Comparison of ENCODE assay signal across 24 cellular contexts in the genomic region with DNA sequence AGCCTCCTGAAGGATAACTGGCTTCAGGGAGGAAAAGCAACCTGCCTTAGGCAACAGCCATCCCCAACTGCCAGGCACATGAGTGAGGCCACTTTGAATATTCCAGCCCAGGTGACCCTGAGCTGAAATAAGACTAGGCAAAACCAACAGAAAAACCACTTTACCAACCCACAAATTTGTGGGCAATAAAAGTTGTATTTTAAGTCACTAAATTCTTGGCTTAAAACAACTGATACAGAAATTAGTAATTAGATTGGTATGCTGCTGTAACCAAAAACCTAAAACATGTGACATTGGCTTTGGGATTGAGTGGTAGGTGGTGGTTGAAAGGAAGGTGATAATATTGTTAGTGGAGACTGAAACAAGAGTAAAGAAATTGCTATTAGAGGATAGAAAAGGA. TPM values are rescaled to one million over a fixed set of nuclear protein-coding genes. Genes with fewer than 3 reads are reported as not detected.
DNase-seq lines count a peak whose midpoint lies in the region; ATAC-seq and TF ChIP-seq lines count a peak whose summit lies in the region.
"Had no signal": no experiment of that assay in that cellular context is flagged by ENCODE, and none has a peak within 500 bp of the region (broad histone marks: within the 10 kb centered on the region; RNA-seq: fewer than 3 reads in every experiment).

No MANE protein-coding gene starts in this region.

- H3K4me1 Mint-ChIP-seq in T-helper 17 cell = no peaks in the 10 kb centered on the region
- H3K4me1 Mint-ChIP-seq: brain; CD4-positive, CD25-positive, alpha-beta regulatory T cell had no signal

- DNase-seq in ACHN (peak; percentile 7), T-helper 17 cell (no peak), iris pigment epithelial cell (ENCODE audit: low read depth) (peak; percentile 51), amniotic stem cell (lab: John Stamatoyannopoulos, UW) (no peak), NCI-H69 (lab: John Stamatoyannopoulos, UW) (no peak), NCI-H146 treated with DMSO at 0.1 percent for 48 hours (lab: John Stamatoyannopoulos, UW; ENCODE audit: unreplicated experiment) (no peak)
- DNase-seq: activated CD4-positive, alpha-beta T cell treated with anti-CD3 and anti-CD28 coated beads, Interleukin-2, amount 50 U/mL, for 4 hours; activated naive CD4-positive, alpha-beta T cell; CD4-positive, CD25-positive, alpha-beta regulatory T cell; DMS153; hippocampal formation; KG1; kidney; NCI-H2029 treated with DMSO at 0.1 percent for 48 hours; NCI-H510A; nephron progenitor cell; SHP77 had no signal

- H3K4me3 Mint-ChIP-seq in T-helper 17 cell = no peak overlapping the region
- H3K4me3 Mint-ChIP-seq: brain; CD4-positive, CD25-positive, alpha-beta regulatory T cell; nephron progenitor cell; T-helper 1 cell treated with Interleukin-12 subunit alpha and Interleukin-12 subunit beta and Interleukin-4 antibody, amounts not matched to agents 30 μg/mL and 1 μg/mL, for 36 hours had no signal

- H3K4me3 ChIP-seq in HEK293 (ENCODE audit: low read depth, low read length) = no peak overlapping the region

- H3K36me3 ChIP-seq in HEK293 (ENCODE audit: control insufficient read depth in 2 of 2, insufficient read depth in 1 of 2, low read length in 2 of 2) = no peaks in the 10 kb centered on the region; a peak in 1 of 3 replicates

- ATAC-seq in T-helper 17 cell (no peak), HG03378 (IDR thresholded peaks at IDR 0.05; ENCODE audit: unreplicated experiment) (no peak)
- ATAC-seq: foreskin keratinocyte, HCT116 had no signal

- CTCF ChIA-PET in HEK293 (lab: Yijun Ruan, JAX) = interaction anchor here (0.6 to 0.7 kb wide), 2 partner anchors 17 to 377 kb away, joined by 3 read pairs; no protein-coding TSS in a partner anchor

- no peaks in the 10 kb centered on the region for H3K36me3 Mint-ChIP-seq in T-helper 17 cell (ENCODE audit: low read depth)
- H3K36me3 Mint-ChIP-seq: brain; CD4-positive, CD25-positive, alpha-beta regulatory T cell had no signal

- no peaks in the 10 kb centered on the region for H3K9me3 ChIP-seq in HEK293 (ENCODE audit: control insufficient read depth, insufficient read depth, low read depth, low read length)
- H3K9me3 ChIP-seq in T-helper 17 cell (ENCODE audit: control insufficient read depth, low read length, poor library complexity, severe bottlenecking) = no peaks in the 10 kb centered on the region

- POLR2A ChIA-PET in HEK293 (lab: Yijun Ruan, JAX) = no interaction called here

- in situ Hi-C loops in ACHN (cut with HindIII; ENCODE audit: low pct_ligation_motif_present, low pct_unique_long_range_greater_than_20kb, low sequenced_read_pairs) = no loop called here

- H3K27ac ChIP-seq in HEK293 (ENCODE audit: extremely low read depth, low read depth, low read length) = no peak overlapping the region
- H3K27ac ChIP-seq: foreskin keratinocyte, VCaP had no signal

- H3K4me1 ChIP-seq in HEK293 (ENCODE audit: control insufficient read depth, insufficient read depth, low read length) = peaks cover 3% of the 10 kb centered on the region; the same call in 1 of the 2 replicates
- H3K4me1 ChIP-seq: foreskin keratinocyte had no signal

- H3K27ac Mint-ChIP-seq in T-helper 17 cell = peak overlapping the region; percentile 24
- H3K27ac Mint-ChIP-seq: brain; CD4-positive, CD25-positive, alpha-beta regulatory T cell; nephron progenitor cell; T-helper 1 cell treated with Interleukin-12 subunit alpha and Interleukin-12 subunit beta and Interleukin-4 antibody, amounts not matched to agents 30 μg/mL and 1 μg/mL, for 36 hours had no signal

- TF ChIP-seq CTCF in HEK293 (tag by site-specific recombination; IDR thresholded peaks at IDR 0.05) = no peak

- peaks cover 9% of the 10 kb centered on the region for H3K27me3 Mint-ChIP-seq in T-helper 17 cell
- H3K27me3 Mint-ChIP-seq: brain had no signal

TF ChIP-seq in HEK293, 187 proteins besides CTCF, POLR2A, EP300 and RAD21:
- TF ChIP-seq WT1 (tag by site-specific recombination; IDR thresholded peaks at IDR 0.05) (no peak), SP7 (tag by site-specific recombination; IDR thresholded peaks at IDR 0.05) (peak; percentile 41)
- TF ChIP-seq, protein P1, sequence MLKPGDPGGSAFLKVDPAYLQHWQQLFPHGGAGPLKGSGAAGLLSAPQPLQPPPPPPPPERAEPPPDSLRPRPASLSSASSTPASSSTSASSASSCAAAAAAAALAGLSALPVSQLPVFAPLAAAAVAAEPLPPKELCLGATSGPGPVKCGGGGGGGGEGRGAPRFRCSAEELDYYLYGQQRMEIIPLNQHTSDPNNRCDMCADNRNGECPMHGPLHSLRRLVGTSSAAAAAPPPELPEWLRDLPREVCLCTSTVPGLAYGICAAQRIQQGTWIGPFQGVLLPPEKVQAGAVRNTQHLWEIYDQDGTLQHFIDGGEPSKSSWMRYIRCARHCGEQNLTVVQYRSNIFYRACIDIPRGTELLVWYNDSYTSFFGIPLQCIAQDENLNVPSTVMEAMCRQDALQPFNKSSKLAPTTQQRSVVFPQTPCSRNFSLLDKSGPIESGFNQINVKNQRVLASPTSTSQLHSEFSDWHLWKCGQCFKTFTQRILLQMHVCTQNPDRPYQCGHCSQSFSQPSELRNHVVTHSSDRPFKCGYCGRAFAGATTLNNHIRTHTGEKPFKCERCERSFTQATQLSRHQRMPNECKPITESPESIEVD (tag by site-specific recombination; IDR thresholded peaks at IDR 0.05) = peak; percentile 17; the same call in 1 of the 2 replicates

RNA-seq across cellular contexts. Expression of a gene that starts 39.9 kb away (rescaled TPM):
- total RNA-seq in T-helper 17 cell = under 1 TPM; 0.23 to 0.87 TPM
- total RNA-seq: CD4-positive, CD25-positive, alpha-beta regulatory T cell; foreskin keratinocyte had no signal

Comparison
In these comparisons a context has a peak if more than half of its experiments do, and no peak if none do; other contexts are left out.
1. DNase-seq: peak in ACHN (single experiment) and iris pigment epithelial cell (single experiment); none in T-helper 17 cell (0 of 3), amniotic stem cell (single experiment), NCI-H69 (single experiment) and NCI-H146 treated with DMSO at 0.1 percent for 48 hours (single experiment).